ENCODE assay signal across 13 cellular contexts in the genomic region with DNA sequence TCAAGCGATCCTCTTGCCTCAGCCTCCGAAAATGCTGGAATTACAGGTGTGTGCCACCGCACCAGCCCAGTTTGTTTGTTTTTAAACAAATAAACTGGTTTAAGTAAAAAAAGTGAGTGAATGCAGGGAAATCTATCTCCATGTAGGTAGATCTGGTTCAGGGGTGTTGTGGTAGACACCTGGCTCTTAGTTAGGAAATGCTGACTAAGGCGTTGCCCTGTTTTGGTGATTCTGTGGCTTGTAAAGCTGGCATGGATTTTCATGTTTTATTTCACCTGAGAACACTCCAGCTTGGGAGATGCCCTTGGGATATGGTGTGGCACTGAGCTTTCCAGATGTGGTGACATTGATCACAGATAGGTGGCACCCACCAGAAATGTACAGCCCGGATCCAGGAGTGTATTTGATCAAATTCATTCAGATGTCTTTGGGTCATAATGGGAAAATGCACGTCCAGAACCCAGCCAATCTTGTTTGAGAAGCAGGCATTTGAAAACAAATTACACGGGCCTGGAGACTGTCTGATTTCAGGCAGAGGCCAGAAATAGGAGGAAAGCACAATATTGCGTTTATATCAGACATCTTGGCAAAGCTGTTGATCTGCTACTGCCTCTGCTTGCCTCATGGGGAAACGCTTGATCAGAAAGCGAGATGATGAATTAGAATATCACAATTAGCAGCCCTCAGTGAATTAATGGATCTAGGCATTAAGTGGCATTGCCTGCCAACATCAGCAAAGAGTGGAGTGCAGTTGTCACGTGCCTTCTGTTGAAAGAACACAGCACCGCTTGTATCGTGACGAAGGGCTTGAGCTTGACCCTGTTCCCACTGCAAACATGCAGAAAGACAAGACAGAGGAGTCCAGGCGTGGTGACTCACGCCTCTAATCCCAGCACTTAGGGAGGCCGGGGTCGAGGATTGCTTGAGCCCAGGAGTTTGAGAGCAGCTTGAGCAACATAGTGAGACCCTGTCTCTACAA. TPM values are rescaled to one million over a fixed set of nuclear protein-coding genes. Genes with fewer than 3 reads are reported as not detected.
DNase-seq lines count a peak whose midpoint lies in the region; TF ChIP-seq lines count a peak whose summit lies in the region.
"Had no signal": no experiment of that assay in that cellular context is flagged by ENCODE, and none has a peak within 500 bp of the region (broad histone marks: within the 10 kb centered on the region; RNA-seq: fewer than 3 reads in every experiment).

No MANE protein-coding gene starts in this region.

- H3K14ac ChIP-seq in mesenchymal stem cell (ENCODE audit: low read length in 2 of 2), result peak overlapping the region in 1 of 2 experiments; percentile 30

- no peak overlapping the region for H4K8ac ChIP-seq in mesenchymal stem cell (ENCODE audit: low read length)

- DNase-seq in MM.1S (peak; percentile 73), coronary artery (ENCODE audit: low spot score) (no peak), mesenchymal stem cell (peak; percentile 98), tibial nerve (ENCODE audit: low spot score in 2 of 2) (no peak), MG63 (no peak), dermis blood vessel endothelial cell (no peak), NCI-H187 (lab: John Stamatoyannopoulos, UW) (no peak)
- DNase-seq: DMS79 treated with DMSO at 0.1 percent for 48 hours; lower lobe of right lung; NCI-H1417; OCI-M1; stimulated activated naive CD4-positive, alpha-beta T cell treated with Interleukin-2 at 50 U/mL for 16 hours; WERI-Rb-1 had no signal

- H2BK120ac ChIP-seq in mesenchymal stem cell (ENCODE audit: low read depth, low read length), result peak overlapping the region; percentile 29

- H3K27ac ChIP-seq in MM.1S (ENCODE audit: low read length), result peak overlapping the region; percentile 87
- H3K27ac ChIP-seq in coronary artery, result peak overlapping the region in 1 of 2 donors; percentile 58
- H3K27ac ChIP-seq in mesenchymal stem cell (ENCODE audit: low read length, poor library complexity, severe bottlenecking), result no peak overlapping the region
- H3K27ac ChIP-seq in tibial nerve, result peak overlapping the region; percentile 55 to 80 (median 73)
- H3K27ac ChIP-seq: lower lobe of right lung, WERI-Rb-1 had no signal

- TF ChIP-seq EP300 in tibial nerve (IDR thresholded peaks at IDR 0.05), result peak in 1 of 2 donors; percentile 82

- H3K9ac ChIP-seq in MM.1S (ENCODE audit: low read length) (peak overlapping the region; percentile 49; the same call in 1 of the 2 replicates), mesenchymal stem cell (ENCODE audit: low read length) (peak overlapping the region; percentile 10)

- H3K36me3 ChIP-seq in MM.1S (replicated peaks; ENCODE audit: insufficient read depth, low read length) (no peaks in the 10 kb centered on the region), mesenchymal stem cell (ENCODE audit: control insufficient read depth in 1 of 2, insufficient read depth in 2 of 2, low read depth in 1 of 2, low read length in 2 of 2) (no peaks in the 10 kb centered on the region), tibial nerve (no peaks in the 10 kb centered on the region), MG63 (no peaks in the 10 kb centered on the region)
- H3K36me3 ChIP-seq: lower lobe of right lung, WERI-Rb-1 had no signal

- peak overlapping the region; percentile 6; the same call in 1 of the 2 replicates for H2AFZ ChIP-seq in MM.1S (ENCODE audit: low read length)
- peak overlapping the region; percentile 3 for H2AFZ ChIP-seq in mesenchymal stem cell (ENCODE audit: low read depth, low read length)

- H3K4me1 ChIP-seq in MM.1S (ENCODE audit: low read length) (peaks cover 23% of the 10 kb centered on the region), mesenchymal stem cell (ENCODE audit: control insufficient read depth, insufficient read depth, low read depth, low read length) (peaks cover 6% of the 10 kb centered on the region), tibial nerve (peaks cover 0 to 74% (median 12%) of the 10 kb centered on the region in 4 donors)
- H3K4me1 ChIP-seq: lower lobe of right lung had no signal

- TF ChIP-seq POLR2A in tibial nerve (IDR thresholded peaks at IDR 0.05), result no peak

- H3K9me3 ChIP-seq in MM.1S (replicated peaks; ENCODE audit: insufficient read depth, low read length) (no peaks in the 10 kb centered on the region), mesenchymal stem cell (ENCODE audit: control insufficient read depth, low read length) (no peaks in the 10 kb centered on the region), tibial nerve (no peaks in the 10 kb centered on the region), MG63 (no peaks in the 10 kb centered on the region)
- H3K9me3 ChIP-seq: lower lobe of right lung had no signal

- H4K91ac ChIP-seq in mesenchymal stem cell (ENCODE audit: low read length), result no peak overlapping the region

- H2AK5ac ChIP-seq in mesenchymal stem cell (ENCODE audit: low read length, severe bottlenecking), result no peak overlapping the region

- no peak overlapping the region for H3K23ac ChIP-seq in mesenchymal stem cell (ENCODE audit: low read length in 2 of 2)

- H2BK5ac ChIP-seq in mesenchymal stem cell (ENCODE audit: low read depth, low read length, poor library complexity, severe bottlenecking), result no peak overlapping the region

- TF ChIP-seq CTCF in MM.1S (IDR thresholded peaks at IDR 0.05; ENCODE audit: low read length), result no peak
- no peak for TF ChIP-seq CTCF in coronary artery (IDR thresholded peaks at IDR 0.05)
- no peak for TF ChIP-seq CTCF in tibial nerve (IDR thresholded peaks at IDR 0.05)

- no peaks in the 10 kb centered on the region for H3K79me2 ChIP-seq in MM.1S (ENCODE audit: low read length)

- WGBS in mesenchymal stem cell, result 49% methylated on average over 18 of the region's 18 CpGs
- WGBS in tibial nerve, 2 donors, result 51 to 56% methylated on average over 18 of the region's 18 CpGs

- peak overlapping the region; percentile 21 for H2BK15ac ChIP-seq in mesenchymal stem cell (ENCODE audit: low read depth, poor library complexity, severe bottlenecking)

- no peaks in the 10 kb centered on the region for H4K20me1 ChIP-seq in MM.1S (ENCODE audit: insufficient read depth, low read length)

- H3K4me3 ChIP-seq in MM.1S (ENCODE audit: low read length), result no peak overlapping the region
- peak overlapping the region; percentile 15 for H3K4me3 ChIP-seq in coronary artery
- no peak overlapping the region for H3K4me3 ChIP-seq in mesenchymal stem cell (ENCODE audit: insufficient read depth in 1 of 2, low read depth in 1 of 2, low read length in 2 of 2)
- H3K4me3 ChIP-seq in tibial nerve, result no peak overlapping the region
- H3K4me3 ChIP-seq in MG63, result no peak overlapping the region
- H3K4me3 ChIP-seq: lower lobe of right lung had no signal

- no peaks in the 10 kb centered on the region for H3K27me3 ChIP-seq in MM.1S (replicated peaks; ENCODE audit: insufficient read depth, low read length)
- H3K27me3 ChIP-seq in mesenchymal stem cell (ENCODE audit: control insufficient read depth in 1 of 2, insufficient read depth in 1 of 2, low read length in 2 of 2), result no peaks in the 10 kb centered on the region
- H3K27me3 ChIP-seq in tibial nerve, result no peaks in the 10 kb centered on the region
- H3K27me3 ChIP-seq in MG63, result no peaks in the 10 kb centered on the region

- H3K9me2 ChIP-seq in MM.1S (replicated peaks; ENCODE audit: insufficient read depth, low read length), result no peaks in the 10 kb centered on the region

- H3F3A ChIP-seq in MM.1S (ENCODE audit: insufficient read depth, low read length), result peaks cover 11% of the 10 kb centered on the region

- no peaks in the 10 kb centered on the region for H3K79me1 ChIP-seq in mesenchymal stem cell (replicated peaks; ENCODE audit: low read length, poor library complexity, severe bottlenecking)

- peak overlapping the region; percentile 6 to 83 for H2BK12ac ChIP-seq in mesenchymal stem cell (ENCODE audit: low read length in 2 of 2)

- peak overlapping the region in 1 of 2 experiments; percentile 40 for H3K4ac ChIP-seq in mesenchymal stem cell (ENCODE audit: low read depth in 1 of 2, low read length in 2 of 2)

- H3K4me2 ChIP-seq in MM.1S (ENCODE audit: low read depth, low read length) (peak overlapping the region; percentile 20; the same call in 1 of the 2 replicates), mesenchymal stem cell (ENCODE audit: low read length, poor library complexity, severe bottlenecking) (no peak overlapping the region)

- peak overlapping the region; percentile 57 to 79 for H3K18ac ChIP-seq in mesenchymal stem cell (ENCODE audit: low read depth in 1 of 2, low read length in 2 of 2)

RNA-seq across cellular contexts. Expression of gene IL34, which starts 7.3 kb away (rescaled TPM):
- polyA plus RNA-seq in mesenchymal stem cell (2013, experiment 1 of 2), result 0.15 TPM
- polyA plus RNA-seq in mesenchymal stem cell (2013, experiment 2 of 2), result 0.11 TPM
- total RNA-seq in tibial nerve (10 to 100 TPM; 49.6 to 89.4 (median 60.9) TPM), dermis blood vessel endothelial cell (1.9 and 7.3 TPM in 2 replicates)
- total RNA-seq in MG63 (2014; rRNA removed; shearing (Covaris generic); ENCODE audit: low replicate concordance), result 1.4 and 2.2 TPM in 2 replicates

RNA-seq across cellular contexts. Expression of gene MTSS2, which starts 46.8 kb away (rescaled TPM):
- polyA plus RNA-seq in mesenchymal stem cell (2013, experiment 1 of 2), result 105 TPM
- polyA plus RNA-seq in mesenchymal stem cell (2013, experiment 2 of 2), result 103 TPM
- total RNA-seq in tibial nerve, result 10 to 100 TPM; 24.1 to 40.6 (median 35.4) TPM
- total RNA-seq in MG63 (2014; rRNA removed; shearing (Covaris generic); ENCODE audit: low replicate concordance), result 13.6 and 52.0 TPM in 2 replicates
- 19.9 and 20.6 TPM in 2 replicates for total RNA-seq in dermis blood vessel endothelial cell

Comparison
In these comparisons a context has a peak if more than half of its experiments do, and no peak if none do; other contexts are left out.
1. DNase-seq: peak in MM.1S (single experiment) and mesenchymal stem cell (single experiment); none in coronary artery (single experiment), tibial nerve (0 of 2), MG63 (single experiment), dermis blood vessel endothelial cell (single experiment) and NCI-H187 (0 of 2).